In genomic region chr1:171313835-171314320, GRCh38 we compare ENCODE assay signal across 1 cellular context.
TF ChIP-seq lines count a peak whose summit lies in the region.

Gene FMO4, plus strand, starts transcription at chr1:171314183. Its CDS starts 5,643 bp downstream, at chr1:171319826.

TF ChIP-seq in HepG2, 621 proteins besides CTCF, POLR2A, EP300 and RAD21 (continued from another document):
- TF ChIP-seq, protein P1, sequence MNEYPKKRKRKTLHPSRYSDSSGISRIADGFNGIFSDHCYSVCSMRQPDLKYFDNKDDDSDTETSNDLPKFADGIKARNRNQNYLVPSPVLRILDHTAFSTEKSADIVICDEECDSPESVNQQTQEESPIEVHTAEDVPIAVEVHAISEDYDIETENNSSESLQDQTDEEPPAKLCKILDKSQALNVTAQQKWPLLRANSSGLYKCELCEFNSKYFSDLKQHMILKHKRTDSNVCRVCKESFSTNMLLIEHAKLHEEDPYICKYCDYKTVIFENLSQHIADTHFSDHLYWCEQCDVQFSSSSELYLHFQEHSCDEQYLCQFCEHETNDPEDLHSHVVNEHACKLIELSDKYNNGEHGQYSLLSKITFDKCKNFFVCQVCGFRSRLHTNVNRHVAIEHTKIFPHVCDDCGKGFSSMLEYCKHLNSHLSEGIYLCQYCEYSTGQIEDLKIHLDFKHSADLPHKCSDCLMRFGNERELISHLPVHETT (CRISPR knock-in tag; conservative IDR thresholded peaks at IDR 0.05) = no peak
- TF ChIP-seq NRL (CRISPR knock-in tag; IDR thresholded peaks at IDR 0.05; ENCODE audit: borderline replicate concordance) = no peak
- no peak for TF ChIP-seq PHB2 (IDR thresholded peaks at IDR 0.05; ENCODE audit: partially characterized antibody)
- 0 out of 2 replicates have a peak, but pooled peaks have one; percentile 26 for TF ChIP-seq ATF7 (IDR thresholded peaks at IDR 0.05)
- TF ChIP-seq ATF7 (CRISPR knock-in tag; IDR thresholded peaks at IDR 0.05) = no peak
- TF ChIP-seq EHMT2 (IDR thresholded peaks at IDR 0.05; ENCODE audit: borderline replicate concordance, low read depth, low read length) = no peak
- peak; percentile 17 to 48; a peak in 1 of 4 replicates for TF ChIP-seq MAFK (conservative IDR thresholded peaks at IDR 0.05 in 1 of 2, IDR thresholded peaks at IDR 0.05 in 1 of 2; ENCODE audit: low read length in 2 of 2)
- TF ChIP-seq ZMYM2 (CRISPR knock-in tag; IDR thresholded peaks at IDR 0.05) = no peak
- TF ChIP-seq KLF16 (CRISPR knock-in tag; IDR thresholded peaks at IDR 0.05) = 0 out of 4 replicates have a peak, but pooled peaks of 1 of the 2 experiments have one; percentile 24
- TF ChIP-seq CREM (IDR thresholded peaks at IDR 0.05) = peak; percentile 70
- no peak for TF ChIP-seq CREM (CRISPR knock-in tag; IDR thresholded peaks at IDR 0.05)
- TF ChIP-seq FOSL2 (CRISPR knock-in tag; IDR thresholded peaks at IDR 0.05) = 0 out of 2 replicates have a peak, but pooled peaks have one; percentile 15
- TF ChIP-seq ELF4 (CRISPR knock-in tag; IDR thresholded peaks at IDR 0.05; ENCODE audit: borderline replicate concordance) = peak; percentile 65; the same call in 1 of the 2 replicates
- peak; percentile 40; the same call in 1 of the 2 replicates for TF ChIP-seq SMC3 (IDR thresholded peaks at IDR 0.05; ENCODE audit: low read length)
- peak; percentile 59 for TF ChIP-seq MAFF (IDR thresholded peaks at IDR 0.05; ENCODE audit: low read depth, low read length)
- peak; percentile 80 for TF ChIP-seq CREB1 (IDR thresholded peaks at IDR 0.05)
- peak; percentile 92 for TF ChIP-seq CREB1 (CRISPR knock-in tag; IDR thresholded peaks at IDR 0.05)
- no peak for TF ChIP-seq SNAI1 (CRISPR knock-in tag; IDR thresholded peaks at IDR 0.05; ENCODE audit: borderline replicate concordance)
- no peak for TF ChIP-seq ZNF569 (CRISPR knock-in tag; IDR thresholded peaks at IDR 0.05; ENCODE audit: borderline replicate concordance)
- TF ChIP-seq NCOA2 (CRISPR knock-in tag; IDR thresholded peaks at IDR 0.05) = no peak
- TF ChIP-seq MLX (CRISPR knock-in tag; IDR thresholded peaks at IDR 0.05) = no peak
- no peak for TF ChIP-seq TERF1 (CRISPR knock-in tag; IDR thresholded peaks at IDR 0.05)
- TF ChIP-seq, protein P2, sequence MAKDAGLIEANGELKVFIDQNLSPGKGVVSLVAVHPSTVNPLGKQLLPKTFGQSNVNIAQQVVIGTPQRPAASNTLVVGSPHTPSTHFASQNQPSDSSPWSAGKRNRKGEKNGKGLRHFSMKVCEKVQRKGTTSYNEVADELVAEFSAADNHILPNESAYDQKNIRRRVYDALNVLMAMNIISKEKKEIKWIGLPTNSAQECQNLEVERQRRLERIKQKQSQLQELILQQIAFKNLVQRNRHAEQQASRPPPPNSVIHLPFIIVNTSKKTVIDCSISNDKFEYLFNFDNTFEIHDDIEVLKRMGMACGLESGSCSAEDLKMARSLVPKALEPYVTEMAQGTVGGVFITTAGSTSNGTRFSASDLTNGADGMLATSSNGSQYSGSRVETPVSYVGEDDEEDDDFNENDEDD (CRISPR knock-in tag; IDR thresholded peaks at IDR 0.05; ENCODE audit: borderline replicate concordance) = peak; percentile 49; the same call in 1 of the 2 replicates
- no peak for TF ChIP-seq ZFP36L1 (CRISPR knock-in tag; IDR thresholded peaks at IDR 0.05)
- no peak for TF ChIP-seq SP1 (IDR thresholded peaks at IDR 0.05)
- peak; percentile 39 for TF ChIP-seq SP1 (CRISPR knock-in tag; IDR thresholded peaks at IDR 0.05)
- TF ChIP-seq HOXA9 (CRISPR knock-in tag; IDR thresholded peaks at IDR 0.05; ENCODE audit: borderline replicate concordance) = no peak
- no peak for TF ChIP-seq THYN1 (CRISPR knock-in tag; IDR thresholded peaks at IDR 0.05; ENCODE audit: borderline replicate concordance, low read depth)
- no peak for TF ChIP-seq TBX3 (IDR thresholded peaks at IDR 0.05; ENCODE audit: borderline replicate concordance)
- TF ChIP-seq ZNF776 (CRISPR knock-in tag; IDR thresholded peaks at IDR 0.05) = no peak
- no peak for TF ChIP-seq NPAS2 (CRISPR knock-in tag; IDR thresholded peaks at IDR 0.05; ENCODE audit: borderline replicate concordance)
- TF ChIP-seq, protein P3, sequence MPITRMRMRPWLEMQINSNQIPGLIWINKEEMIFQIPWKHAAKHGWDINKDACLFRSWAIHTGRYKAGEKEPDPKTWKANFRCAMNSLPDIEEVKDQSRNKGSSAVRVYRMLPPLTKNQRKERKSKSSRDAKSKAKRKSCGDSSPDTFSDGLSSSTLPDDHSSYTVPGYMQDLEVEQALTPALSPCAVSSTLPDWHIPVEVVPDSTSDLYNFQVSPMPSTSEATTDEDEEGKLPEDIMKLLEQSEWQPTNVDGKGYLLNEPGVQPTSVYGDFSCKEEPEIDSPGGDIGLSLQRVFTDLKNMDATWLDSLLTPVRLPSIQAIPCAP (CRISPR knock-in tag; IDR thresholded peaks at IDR 0.05; ENCODE audit: low read depth) = no peak
- no peak for TF ChIP-seq NFIB (CRISPR knock-in tag; IDR thresholded peaks at IDR 0.05; ENCODE audit: borderline replicate concordance)
- TF ChIP-seq, protein P4, sequence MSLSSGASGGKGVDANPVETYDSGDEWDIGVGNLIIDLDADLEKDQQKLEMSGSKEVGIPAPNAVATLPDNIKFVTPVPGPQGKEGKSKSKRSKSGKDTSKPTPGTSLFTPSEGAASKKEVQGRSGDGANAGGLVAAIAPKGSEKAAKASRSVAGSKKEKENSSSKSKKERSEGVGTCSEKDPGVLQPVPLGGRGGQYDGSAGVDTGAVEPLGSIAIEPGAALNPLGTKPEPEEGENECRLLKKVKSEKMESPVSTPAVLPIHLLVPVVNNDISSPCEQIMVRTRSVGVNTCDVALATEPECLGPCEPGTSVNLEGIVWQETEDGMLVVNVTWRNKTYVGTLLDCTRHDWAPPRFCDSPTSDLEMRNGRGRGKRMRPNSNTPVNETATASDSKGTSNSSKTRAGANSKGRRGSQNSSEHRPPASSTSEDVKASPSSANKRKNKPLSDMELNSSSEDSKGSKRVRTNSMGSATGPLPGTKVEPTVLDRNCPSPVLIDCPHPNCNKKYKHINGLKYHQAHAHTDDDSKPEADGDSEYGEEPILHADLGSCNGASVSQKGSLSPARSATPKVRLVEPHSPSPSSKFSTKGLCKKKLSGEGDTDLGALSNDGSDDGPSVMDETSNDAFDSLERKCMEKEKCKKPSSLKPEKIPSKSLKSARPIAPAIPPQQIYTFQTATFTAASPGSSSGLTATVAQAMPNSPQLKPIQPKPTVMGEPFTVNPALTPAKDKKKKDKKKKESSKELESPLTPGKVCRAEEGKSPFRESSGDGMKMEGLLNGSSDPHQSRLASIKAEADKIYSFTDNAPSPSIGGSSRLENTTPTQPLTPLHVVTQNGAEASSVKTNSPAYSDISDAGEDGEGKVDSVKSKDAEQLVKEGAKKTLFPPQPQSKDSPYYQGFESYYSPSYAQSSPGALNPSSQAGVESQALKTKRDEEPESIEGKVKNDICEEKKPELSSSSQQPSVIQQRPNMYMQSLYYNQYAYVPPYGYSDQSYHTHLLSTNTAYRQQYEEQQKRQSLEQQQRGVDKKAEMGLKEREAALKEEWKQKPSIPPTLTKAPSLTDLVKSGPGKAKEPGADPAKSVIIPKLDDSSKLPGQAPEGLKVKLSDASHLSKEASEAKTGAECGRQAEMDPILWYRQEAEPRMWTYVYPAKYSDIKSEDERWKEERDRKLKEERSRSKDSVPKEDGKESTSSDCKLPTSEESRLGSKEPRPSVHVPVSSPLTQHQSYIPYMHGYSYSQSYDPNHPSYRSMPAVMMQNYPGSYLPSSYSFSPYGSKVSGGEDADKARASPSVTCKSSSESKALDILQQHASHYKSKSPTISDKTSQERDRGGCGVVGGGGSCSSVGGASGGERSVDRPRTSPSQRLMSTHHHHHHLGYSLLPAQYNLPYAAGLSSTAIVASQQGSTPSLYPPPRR (CRISPR knock-in tag; IDR thresholded peaks at IDR 0.05; ENCODE audit: borderline replicate concordance) = no peak
- TF ChIP-seq, protein P5, sequence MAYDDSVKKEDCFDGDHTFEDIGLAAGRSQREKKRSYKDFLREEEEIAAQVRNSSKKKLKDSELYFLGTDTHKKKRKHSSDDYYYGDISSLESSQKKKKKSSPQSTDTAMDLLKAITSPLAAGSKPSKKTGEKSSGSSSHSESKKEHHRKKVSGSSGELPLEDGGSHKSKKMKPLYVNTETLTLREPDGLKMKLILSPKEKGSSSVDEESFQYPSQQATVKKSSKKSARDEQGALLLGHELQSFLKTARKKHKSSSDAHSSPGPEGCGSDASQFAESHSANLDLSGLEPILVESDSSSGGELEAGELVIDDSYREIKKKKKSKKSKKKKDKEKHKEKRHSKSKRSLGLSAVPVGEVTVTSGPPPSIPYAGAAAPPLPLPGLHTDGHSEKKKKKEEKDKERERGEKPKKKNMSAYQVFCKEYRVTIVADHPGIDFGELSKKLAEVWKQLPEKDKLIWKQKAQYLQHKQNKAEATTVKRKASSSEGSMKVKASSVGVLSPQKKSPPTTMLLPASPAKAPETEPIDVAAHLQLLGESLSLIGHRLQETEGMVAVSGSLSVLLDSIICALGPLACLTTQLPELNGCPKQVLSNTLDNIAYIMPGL (CRISPR knock-in tag; IDR thresholded peaks at IDR 0.05; ENCODE audit: borderline replicate concordance in 1 of 2, low read depth in 1 of 2) = no peak
- peak; percentile 39; the same call in 1 of the 2 replicates for TF ChIP-seq POGZ (CRISPR knock-in tag; IDR thresholded peaks at IDR 0.05)
